ENCODE assay signal across 8 cellular contexts in the genomic region with DNA sequence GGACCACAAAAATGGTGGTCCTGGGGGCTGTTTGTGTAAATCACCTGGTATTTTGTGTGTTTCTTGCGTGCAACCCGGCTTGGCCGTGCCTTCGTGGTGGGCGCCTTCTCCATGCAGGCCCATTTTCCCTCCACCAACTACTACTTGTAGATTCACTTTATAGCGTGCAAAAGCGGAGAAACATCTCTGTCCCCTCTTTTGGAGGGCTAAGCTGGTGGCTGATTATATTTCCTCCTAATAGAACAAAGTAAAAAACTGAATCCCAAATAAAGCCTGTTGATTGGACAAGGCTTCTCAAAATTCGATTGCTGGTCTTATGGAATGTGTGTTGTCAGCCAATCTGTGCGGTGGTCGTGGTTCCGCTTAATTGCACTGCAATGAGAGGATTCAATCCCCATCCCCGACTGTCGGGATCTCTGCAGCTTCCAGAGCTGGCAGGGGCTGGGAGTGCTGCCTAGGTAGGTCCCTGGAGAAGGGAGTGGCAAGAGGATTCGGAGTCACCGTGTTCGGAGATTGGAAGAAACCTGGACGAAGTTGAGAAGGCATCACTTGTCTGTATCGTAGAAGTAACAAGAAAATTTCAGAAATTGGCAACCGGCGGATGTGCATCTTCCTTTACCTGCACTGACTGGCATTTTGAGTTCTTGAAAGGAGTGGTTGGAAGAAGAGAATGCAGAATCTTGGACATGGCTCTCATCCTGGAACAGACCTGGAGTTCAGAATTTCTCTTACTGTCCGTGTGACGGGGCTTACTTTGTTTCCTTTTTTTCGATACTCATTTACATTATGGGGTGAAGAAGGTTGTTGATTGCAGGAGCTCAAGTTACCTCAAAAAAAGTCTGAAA.
DNase-seq lines count a peak whose midpoint lies in the region; ATAC-seq and TF ChIP-seq lines count a peak whose summit lies in the region.

No MANE protein-coding gene starts in this region.

- peaks cover 29% of the 10 kb centered on the region for H3K36me3 Mint-ChIP-seq in activated naive CD8-positive, alpha-beta T cell treated with anti-CD3 and anti-CD28 coated beads, Interleukin-2, amount 50 U/mL, for 24 hours (ENCODE audit: low read depth)

- peak overlapping the region; percentile 100 for H2AFZ ChIP-seq in KMS-11 (ENCODE audit: low read depth)

- no peak for ATAC-seq in activated naive CD8-positive, alpha-beta T cell treated with anti-CD3 and anti-CD28 coated beads, Interleukin-2, amount 50 U/mL, for 24 hours
- no peak for ATAC-seq in HG03175 (IDR thresholded peaks at IDR 0.05; ENCODE audit: unreplicated experiment)

- H3K27me3 ChIP-seq in GM06990 (replicated peaks; ENCODE audit: control insufficient read depth, insufficient read depth, low read length) (no peaks in the 10 kb centered on the region), KMS-11 (ENCODE audit: insufficient read depth, low read depth) (no peaks in the 10 kb centered on the region)

- peak overlapping the region; percentile 89 for H3K27ac Mint-ChIP-seq in activated naive CD8-positive, alpha-beta T cell treated with anti-CD3 and anti-CD28 coated beads, Interleukin-2, amount 50 U/mL, for 24 hours

- peak overlapping the region; percentile 99 for H3K9ac ChIP-seq in KMS-11

- DNase-seq in GM06990 (ENCODE audit: extremely low read depth, insufficient read length) (peak; percentile 15), skeletal muscle cell (ENCODE audit: low read depth) (no peak), NCI-H524 (lab: John Stamatoyannopoulos, UW) (no peak), NCI-H2029 (lab: John Stamatoyannopoulos, UW) (no peak)
- no peak for DNase-seq in activated naive CD8-positive, alpha-beta T cell treated with anti-CD3 and anti-CD28 coated beads, Interleukin-2, amount 50 U/mL, for 24 hours

- peak overlapping the region; percentile 85 for H3K27ac ChIP-seq in KMS-11

- no peaks in the 10 kb centered on the region for H3K9me3 Mint-ChIP-seq in activated naive CD8-positive, alpha-beta T cell treated with anti-CD3 and anti-CD28 coated beads, Interleukin-2, amount 50 U/mL, for 24 hours

- H4K20me1 ChIP-seq in KMS-11 (ENCODE audit: insufficient read depth): no peaks in the 10 kb centered on the region

- peaks cover 18% of the 10 kb centered on the region for H3K4me1 ChIP-seq in KMS-11 (ENCODE audit: low read depth, poor library complexity, severe bottlenecking)

- H3K79me2 ChIP-seq in KMS-11 (ENCODE audit: insufficient read depth, low read depth): peaks cover 18% of the 10 kb centered on the region

- peak overlapping the region; percentile 91 for H3K4me3 Mint-ChIP-seq in activated naive CD8-positive, alpha-beta T cell treated with anti-CD3 and anti-CD28 coated beads, Interleukin-2, amount 50 U/mL, for 24 hours

- H3K36me3 ChIP-seq in GM06990 (ENCODE audit: control insufficient read depth, insufficient read depth, low read length) (no peaks in the 10 kb centered on the region; the same call in 1 of the 2 replicates), KMS-11 (ENCODE audit: insufficient read depth) (no peaks in the 10 kb centered on the region)

- no peak for TF ChIP-seq CTCF in GM06990 (IDR thresholded peaks at IDR 0.05; ENCODE audit: insufficient read depth, low read length, poor library complexity, severe bottlenecking)
- no peak for TF ChIP-seq CTCF in KMS-11 (conservative IDR thresholded peaks at IDR 0.05; ENCODE audit: low read depth, low read length)

- H3K4me2 ChIP-seq in KMS-11: peak overlapping the region; percentile 87

- H3K4me3 ChIP-seq in GM06990 (replicated peaks; ENCODE audit: low read depth, low read length): peak overlapping the region; percentile 87
- H3K4me3 ChIP-seq in KMS-11 (IDR thresholded peaks at IDR 0.05; ENCODE audit: insufficient read depth, low read depth, low read length): peak overlapping the region; percentile 23
- peak overlapping the region; percentile 79 for H3K4me3 ChIP-seq in iPS-11a (ENCODE audit: low read depth, low read length)
- peak overlapping the region; percentile 86 for H3K4me3 ChIP-seq in skeletal muscle cell (ENCODE audit: low read depth, low read length)

- H3K4me1 Mint-ChIP-seq in activated naive CD8-positive, alpha-beta T cell treated with anti-CD3 and anti-CD28 coated beads, Interleukin-2, amount 50 U/mL, for 24 hours: peaks cover 25% of the 10 kb centered on the region

- no peaks in the 10 kb centered on the region for H3K27me3 Mint-ChIP-seq in activated naive CD8-positive, alpha-beta T cell treated with anti-CD3 and anti-CD28 coated beads, Interleukin-2, amount 50 U/mL, for 24 hours

Comparison
In these comparisons a context has a peak if more than half of its experiments do, and no peak if none do; other contexts are left out.
1. H3K4me3 ChIP-seq: peak in every context shown above with its lines; median percentile 87 in GM06990; 86 in skeletal muscle cell; 79 in iPS-11a; 23 in KMS-11.